13 cellular contexts compared by ENCODE assay signal in genomic region chr7:132475037-132475668, GRCh38.
"Had no signal": no experiment of that assay in that cellular context is flagged by ENCODE, and none has a peak within 500 bp of the region (broad histone marks: within the 10 kb centered on the region; RNA-seq: fewer than 3 reads in every experiment).

No MANE protein-coding gene starts in this region.

- ATAC-seq: left ventricle myocardium superior had no signal

- H3K4me1 ChIP-seq: breast epithelium had no signal

- H3K4me3 ChIP-seq: breast epithelium, esophagus squamous epithelium, uterus had no signal

- DNase-seq: activated B cell treated with CpG ODN at 0.5 μM for 24 hours; activated effector memory CD4-positive, alpha-beta T cell treated with Interleukin-2 at 50 U/mL for 16 hours; activated T-cell treated with anti-CD3 and anti-CD28 coated beads, Interleukin-2, amount 50 U/mL, for 1 hour; dermis blood vessel endothelial cell; esophagus squamous epithelium; foreskin fibroblast; kidney; left ventricle myocardium superior; mesenchymal stem cell had no signal

- H3K27me3 Mint-ChIP-seq: activated naive CD4-positive, alpha-beta T cell treated with anti-CD3 and anti-CD28 coated beads, Interleukin-2, amount 50 U/mL, for 24 hours had no signal

- H3K4me1 Mint-ChIP-seq: activated B cell treated with CpG ODN at 0.5 μM for 24 hours had no signal

- H3K27ac Mint-ChIP-seq: activated B cell treated with CpG ODN at 0.5 μM for 24 hours; activated naive CD4-positive, alpha-beta T cell treated with anti-CD3 and anti-CD28 coated beads, Interleukin-2, amount 50 U/mL, for 24 hours had no signal

- H3K36me3 Mint-ChIP-seq: activated naive CD4-positive, alpha-beta T cell treated with anti-CD3 and anti-CD28 coated beads, Interleukin-2, amount 50 U/mL, for 24 hours had no signal

- H3K27ac ChIP-seq: breast epithelium, esophagus squamous epithelium, uterus had no signal

- H3K9me3 ChIP-seq: breast epithelium, esophagus squamous epithelium, uterus had no signal

- H3K27me3 ChIP-seq: breast epithelium, uterus had no signal

- H3K4me3 Mint-ChIP-seq: activated B cell treated with CpG ODN at 0.5 μM for 24 hours; activated CD4-positive, alpha-beta T cell treated with anti-CD3 and anti-CD28 coated beads, Interleukin-2, amount 10 ng/mL, durations not matched to agents 7 days and 5 days; activated naive CD4-positive, alpha-beta T cell treated with anti-CD3 and anti-CD28 coated beads, Interleukin-2, amount 50 U/mL, for 24 hours had no signal

- H3K36me3 ChIP-seq: breast epithelium, esophagus squamous epithelium, uterus had no signal
